In the genomic region with DNA sequence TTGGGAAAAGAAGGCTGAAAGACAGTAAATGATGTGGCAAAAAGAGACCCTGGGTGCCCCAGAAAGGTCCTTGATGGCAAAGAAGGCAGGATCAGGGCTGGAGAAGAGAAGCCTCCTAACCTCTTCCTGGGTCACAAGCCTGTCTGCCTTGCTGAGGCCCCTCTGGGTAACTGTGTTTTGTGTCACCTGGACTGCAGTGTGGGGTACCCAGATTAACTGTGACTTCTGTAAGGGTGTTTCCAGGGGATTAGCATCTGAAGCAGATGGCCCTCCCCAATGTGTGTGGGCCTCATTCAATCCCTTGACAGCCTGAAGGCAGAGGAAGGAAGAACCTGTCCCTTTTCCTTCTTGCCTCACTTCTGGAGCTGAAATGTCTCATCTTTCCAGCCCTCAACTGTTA, we compare ENCODE assay signal across 28 cellular contexts. TPM values are rescaled to one million over a fixed set of nuclear protein-coding genes. Genes with fewer than 3 reads are reported as not detected.
"Had no signal": no experiment of that assay in that cellular context is flagged by ENCODE, and none has a peak within 500 bp of the region (broad histone marks: within the 10 kb centered on the region; RNA-seq: fewer than 3 reads in every experiment).

No MANE protein-coding gene starts in this region.

- H3K4me3 ChIP-seq: MG63, SJCRH30 had no signal

- H3K4me1 ChIP-seq: SJCRH30 had no signal

- DNase-seq: activated CD4-positive, alpha-beta T cell treated with anti-CD3 and anti-CD28 coated beads for 4 hours; activated CD8-positive, alpha-beta memory T cell treated with anti-CD3 and anti-CD28 coated beads, Interleukin-2, amount 50 U/mL, for 48 hours; activated CD8-positive, alpha-beta T cell treated with anti-CD3 and anti-CD28 coated beads, Interleukin-2, amount 10 ng/mL, durations not matched to agents 7 days and 5 days; activated effector memory CD4-positive, alpha-beta T cell treated with Interleukin-2 at 50 U/mL for 16 hours; activated naive CD4-positive, alpha-beta T cell; activated T-cell treated with anti-CD3 and anti-CD28 coated beads, Interleukin-2, amount 50 U/mL, for 24 hours; aorta; MG63; MV-4-11; NCI-H1092 treated with DMSO at 0.1 percent for 48 hours; NCI-H1436; NCI-H187; NCI-H2081; NCI-H510A treated with DMSO at 0.1 percent for 48 hours; NCI-H748 treated with DMSO at 0.1 percent for 48 hours; RPMI8226; SJCRH30; SK-N-SH; T-helper 1 cell had no signal

- H3K4me2 ChIP-seq: KMS-11, SK-N-SH had no signal

- H3K27ac Mint-ChIP-seq: activated CD8-positive, alpha-beta T cell treated with anti-CD3 and anti-CD28 coated beads, Interleukin-2, amount 10 ng/mL, durations not matched to agents 7 days and 5 days; activated naive CD4-positive, alpha-beta T cell treated with anti-CD3 and anti-CD28 coated beads, Interleukin-2, amount 50 U/mL, for 24 hours; activated T-cell treated with anti-CD3 and anti-CD28 coated beads, Interleukin-2, amount 50 U/mL, for 24 hours; activated T-helper 1 cell treated with anti-CD3 and anti-CD28 coated beads, Interleukin-12 subunit alpha, Interleukin-12 subunit beta, Interleukin-2, Interleukin-4 antibody, amounts not matched to agents 30 ng/mL and 10 ng/mL and 1 ng/mL, durations not matched to agents 14 hours and 24 hours and 36 hours had no signal

- H3K9ac ChIP-seq: KMS-11, SK-N-SH had no signal

- H3K4me1 Mint-ChIP-seq: activated naive CD4-positive, alpha-beta T cell treated with anti-CD3 and anti-CD28 coated beads, Interleukin-2, amount 50 U/mL, for 24 hours; central memory CD8-positive, alpha-beta T cell had no signal

- H3K36me3 ChIP-seq: MG63, SJCRH30 had no signal

- H3K9me3 Mint-ChIP-seq: activated naive CD4-positive, alpha-beta T cell treated with anti-CD3 and anti-CD28 coated beads, Interleukin-2, amount 50 U/mL, for 24 hours; activated T-cell treated with anti-CD3 and anti-CD28 coated beads, Interleukin-2, amount 50 U/mL, for 24 hours; activated T-helper 1 cell treated with anti-CD3 and anti-CD28 coated beads, Interleukin-12 subunit alpha, Interleukin-12 subunit beta, Interleukin-2, Interleukin-4 antibody, amounts not matched to agents 30 ng/mL and 10 ng/mL and 1 ng/mL, durations not matched to agents 14 hours and 24 hours and 36 hours; central memory CD8-positive, alpha-beta T cell had no signal

- H3K36me3 Mint-ChIP-seq: activated naive CD4-positive, alpha-beta T cell treated with anti-CD3 and anti-CD28 coated beads, Interleukin-2, amount 50 U/mL, for 24 hours had no signal

- H3K9me3 ChIP-seq: SJCRH30, SK-N-SH had no signal

- H3K27me3 ChIP-seq: MG63, SJCRH30 had no signal

- ATAC-seq: activated CD4-positive, CD25-positive, alpha-beta regulatory T cell treated with anti-CD3 and anti-CD28 coated beads, Interleukin-2, amount 50 U/mL, for 24 hours; activated CD8-positive, alpha-beta T cell treated with anti-CD3 and anti-CD28 coated beads, Interleukin-2, amount 10 ng/mL, durations not matched to agents 7 days and 5 days; Panc1; Right ventricle myocardium inferior had no signal

- H3K4me3 Mint-ChIP-seq: activated CD8-positive, alpha-beta T cell treated with anti-CD3 and anti-CD28 coated beads, Interleukin-2, amount 10 ng/mL, durations not matched to agents 7 days and 5 days; activated naive CD4-positive, alpha-beta T cell treated with anti-CD3 and anti-CD28 coated beads, Interleukin-2, amount 50 U/mL, for 24 hours; activated T-cell treated with anti-CD3 and anti-CD28 coated beads, Interleukin-2, amount 50 U/mL, for 24 hours; activated T-helper 1 cell treated with anti-CD3 and anti-CD28 coated beads, Interleukin-12 subunit alpha, Interleukin-12 subunit beta, Interleukin-2, Interleukin-4 antibody, amounts not matched to agents 30 ng/mL and 10 ng/mL and 1 ng/mL, durations not matched to agents 14 hours and 24 hours and 36 hours; central memory CD8-positive, alpha-beta T cell had no signal

- H3K27ac ChIP-seq: KMS-11, SJCRH30 had no signal

RNA-seq across cellular contexts. Expression of a gene that starts 35.6 kb away (rescaled TPM):
- total RNA-seq: activated CD8-positive, alpha-beta T cell treated with anti-CD3 and anti-CD28 coated beads, Interleukin-2, amount 10 ng/mL, durations not matched to agents 7 days and 5 days; activated T-helper 1 cell treated with anti-CD3 and anti-CD28 coated beads, Interleukin-12 subunit alpha, Interleukin-12 subunit beta, Interleukin-2, Interleukin-4 antibody, amounts not matched to agents 30 ng/mL and 10 ng/mL and 1 ng/mL, durations not matched to agents 14 hours and 24 hours and 36 hours; OCI-LY7; SJCRH30; T-helper 2 cell treated with Interferon-gamma antibody and Interleukin-4, amounts not matched to agents 100 ng/mL and 5 ng/mL, for 36 hours had no signal
